Comparison of ENCODE assay signal across 21 cellular contexts in the genomic region with DNA sequence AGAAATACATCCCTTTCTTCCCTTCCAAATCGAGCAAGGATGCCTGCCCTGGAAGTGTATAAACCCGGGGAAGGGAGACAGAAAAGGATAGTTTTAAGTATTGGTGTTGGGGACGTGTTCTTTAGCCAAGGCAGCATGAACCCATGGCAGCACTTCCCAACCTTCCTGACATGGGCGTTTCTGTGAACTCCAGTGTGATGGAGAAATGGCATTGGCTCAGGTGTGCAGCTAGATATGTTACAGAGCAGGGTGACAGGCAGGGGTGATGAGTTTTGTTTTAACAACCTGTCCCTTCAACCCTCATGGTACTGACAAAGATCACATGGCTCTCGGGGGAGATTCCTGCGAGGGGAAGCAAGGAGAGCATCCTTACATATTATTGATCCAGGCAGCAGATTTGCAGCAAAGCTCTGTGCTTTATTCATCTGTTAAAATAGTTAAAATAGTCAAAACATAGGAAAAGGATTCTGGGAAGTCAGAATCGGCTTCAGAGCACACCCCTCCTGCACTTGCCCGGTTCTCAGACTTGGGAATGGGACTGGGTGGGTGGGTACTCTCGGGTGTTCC. TPM values are rescaled to one million over a fixed set of nuclear protein-coding genes. Genes with fewer than 3 reads are reported as not detected.
DNase-seq lines count a peak whose midpoint lies in the region; ATAC-seq, FAIRE-seq and TF ChIP-seq lines count a peak whose summit lies in the region.
"Had no signal": no experiment of that assay in that cellular context is flagged by ENCODE, and none has a peak within 500 bp of the region (broad histone marks: within the 10 kb centered on the region; RNA-seq: fewer than 3 reads in every experiment).

No MANE protein-coding gene starts in this region.

- intact Hi-C loops in activated naive CD4-positive, alpha-beta T cell treated with anti-CD3 and anti-CD28 coated beads for 36 hours (cut with micrococcal nuclease) = no loop called here

- CTCF ChIA-PET in activated naive CD4-positive, alpha-beta T cell treated with anti-CD3 and anti-CD28 coated beads for 36 hours (lab: Charles Lee) = no interaction called here

- TF ChIP-seq POLR2A in GM12891 (IDR thresholded peaks at IDR 0.05; ENCODE audit: low read depth, low read length) = peak; percentile 62

- peak overlapping the region; percentile 9 for H3K4me3 Mint-ChIP-seq in activated naive CD4-positive, alpha-beta T cell treated with anti-CD3 and anti-CD28 coated beads, Interleukin-2, amount 50 U/mL, for 24 hours
- no peak overlapping the region for H3K4me3 Mint-ChIP-seq in activated naive CD4-positive, alpha-beta T cell treated with anti-CD3 and anti-CD28 coated beads for 36 hours
- H3K4me3 Mint-ChIP-seq in stimulated activated naive B cell treated with anti-CD40 and anti-IgM and Interleukin-4, amounts not matched to agents 10 μg/mL and 1 μg/mL and 100 μg/mL, for 72 hours = no peak overlapping the region
- H3K4me3 Mint-ChIP-seq in activated T-helper 17 cell treated with anti-CD3 and anti-CD28 coated beads, Interleukin-2, amount 50 U/mL, for 72 hours = no peak overlapping the region
- H3K4me3 Mint-ChIP-seq: CD14-positive monocyte had no signal

- no peak for FAIRE-seq in GM12891 (lab: Jason Lieb, UNC)
- FAIRE-seq: H54, pancreas had no signal

- H3K27me3 Mint-ChIP-seq in activated naive CD4-positive, alpha-beta T cell treated with anti-CD3 and anti-CD28 coated beads, Interleukin-2, amount 50 U/mL, for 24 hours = no peaks in the 10 kb centered on the region
- H3K27me3 Mint-ChIP-seq in activated naive CD4-positive, alpha-beta T cell treated with anti-CD3 and anti-CD28 coated beads for 36 hours (ENCODE audit: low read depth) = no peaks in the 10 kb centered on the region
- H3K27me3 Mint-ChIP-seq in stimulated activated naive B cell treated with anti-CD40 and anti-IgM and Interleukin-4, amounts not matched to agents 10 μg/mL and 1 μg/mL and 100 μg/mL, for 72 hours = no peaks in the 10 kb centered on the region
- H3K27me3 Mint-ChIP-seq in activated T-helper 17 cell treated with anti-CD3 and anti-CD28 coated beads, Interleukin-2, amount 50 U/mL, for 72 hours = no peaks in the 10 kb centered on the region

- DNase-seq in activated naive CD4-positive, alpha-beta T cell treated with anti-CD3 and anti-CD28 coated beads for 36 hours = no peak
- DNase-seq in GM12891 (ENCODE audit: insufficient read length, low spot score) (no peak), DMS153 (lab: John Stamatoyannopoulos, UW) (no peak)
- DNase-seq in activated CD8-positive, alpha-beta memory T cell treated with anti-CD3 and anti-CD28 coated beads, Interleukin-2, amount 50 U/mL, for 48 hours = peak; percentile 20
- DNase-seq in stimulated activated naive B cell treated with anti-CD40 and anti-IgM and Interleukin-4, amounts not matched to agents 10 μg/mL and 1 μg/mL and 100 μg/mL, for 72 hours = no peak
- DNase-seq: activated CD4-positive, CD25-positive, alpha-beta regulatory T cell; body of pancreas; cerebellar nuclear complex; dorsolateral prefrontal cortex; mucosa of descending colon; NCI-H524 treated with DMSO at 0.1 percent for 48 hours; pancreas; SHP77; substantia nigra; upper lobe of right lung had no signal

- H3K36me3 Mint-ChIP-seq in activated naive CD4-positive, alpha-beta T cell treated with anti-CD3 and anti-CD28 coated beads, Interleukin-2, amount 50 U/mL, for 24 hours = peaks cover 29% of the 10 kb centered on the region
- H3K36me3 Mint-ChIP-seq in activated naive CD4-positive, alpha-beta T cell treated with anti-CD3 and anti-CD28 coated beads for 36 hours (ENCODE audit: low read depth) = peaks cover 64% of the 10 kb centered on the region
- peaks cover 26% of the 10 kb centered on the region in 2 donors for H3K36me3 Mint-ChIP-seq in stimulated activated naive B cell treated with anti-CD40 and anti-IgM and Interleukin-4, amounts not matched to agents 10 μg/mL and 1 μg/mL and 100 μg/mL, for 72 hours
- peaks cover 59% of the 10 kb centered on the region for H3K36me3 Mint-ChIP-seq in activated T-helper 17 cell treated with anti-CD3 and anti-CD28 coated beads, Interleukin-2, amount 50 U/mL, for 72 hours (ENCODE audit: low read depth)

- no peaks in the 10 kb centered on the region for H3K9me3 Mint-ChIP-seq in activated naive CD4-positive, alpha-beta T cell treated with anti-CD3 and anti-CD28 coated beads, Interleukin-2, amount 50 U/mL, for 24 hours
- peaks cover 7% of the 10 kb centered on the region for H3K9me3 Mint-ChIP-seq in activated naive CD4-positive, alpha-beta T cell treated with anti-CD3 and anti-CD28 coated beads for 36 hours
- H3K9me3 Mint-ChIP-seq in stimulated activated naive B cell treated with anti-CD40 and anti-IgM and Interleukin-4, amounts not matched to agents 10 μg/mL and 1 μg/mL and 100 μg/mL, for 72 hours = peaks cover 8 to 9% of the 10 kb centered on the region in 2 donors
- peaks cover 2% of the 10 kb centered on the region for H3K9me3 Mint-ChIP-seq in activated T-helper 17 cell treated with anti-CD3 and anti-CD28 coated beads, Interleukin-2, amount 50 U/mL, for 72 hours

- ATAC-seq in stimulated activated naive B cell treated with anti-CD40 and anti-IgM and Interleukin-4, amounts not matched to agents 10 μg/mL and 1 μg/mL and 100 μg/mL, for 72 hours (replicated peaks) = no peak
- no peak for ATAC-seq in activated T-helper 17 cell treated with anti-CD3 and anti-CD28 coated beads, Interleukin-2, amount 50 U/mL, for 72 hours (replicated peaks)
- ATAC-seq in GM21825 (IDR thresholded peaks at IDR 0.05; ENCODE audit: unreplicated experiment) = no peak
- ATAC-seq: body of pancreas, gastroesophageal sphincter, mucosa of descending colon, pancreas, upper lobe of right lung had no signal

- peak overlapping the region; percentile 57 for H3K27ac Mint-ChIP-seq in activated naive CD4-positive, alpha-beta T cell treated with anti-CD3 and anti-CD28 coated beads, Interleukin-2, amount 50 U/mL, for 24 hours
- no peak overlapping the region for H3K27ac Mint-ChIP-seq in activated naive CD4-positive, alpha-beta T cell treated with anti-CD3 and anti-CD28 coated beads for 36 hours
- peak overlapping the region; percentile 37 for H3K27ac Mint-ChIP-seq in stimulated activated naive B cell treated with anti-CD40 and anti-IgM and Interleukin-4, amounts not matched to agents 10 μg/mL and 1 μg/mL and 100 μg/mL, for 72 hours
- no peak overlapping the region for H3K27ac Mint-ChIP-seq in activated T-helper 17 cell treated with anti-CD3 and anti-CD28 coated beads, Interleukin-2, amount 50 U/mL, for 72 hours

- H3K4me1 Mint-ChIP-seq in activated naive CD4-positive, alpha-beta T cell treated with anti-CD3 and anti-CD28 coated beads, Interleukin-2, amount 50 U/mL, for 24 hours = peaks cover 67% of the 10 kb centered on the region
- peaks cover 25% of the 10 kb centered on the region for H3K4me1 Mint-ChIP-seq in activated naive CD4-positive, alpha-beta T cell treated with anti-CD3 and anti-CD28 coated beads for 36 hours (ENCODE audit: low read depth)
- peaks cover 41 to 67% of the 10 kb centered on the region in 2 donors for H3K4me1 Mint-ChIP-seq in stimulated activated naive B cell treated with anti-CD40 and anti-IgM and Interleukin-4, amounts not matched to agents 10 μg/mL and 1 μg/mL and 100 μg/mL, for 72 hours
- H3K4me1 Mint-ChIP-seq in activated T-helper 17 cell treated with anti-CD3 and anti-CD28 coated beads, Interleukin-2, amount 50 U/mL, for 72 hours = no peaks in the 10 kb centered on the region

TF ChIP-seq in GM12891, 5 proteins besides CTCF, POLR2A, EP300 and RAD21:
- TF ChIP-seq POLR2AphosphoS5 (IDR thresholded peaks at IDR 0.05; ENCODE audit: low read depth, low read length) = peak; percentile 52
- TF ChIP-seq PAX5 (IDR thresholded peaks at IDR 0.05; ENCODE audit: insufficient read depth, low read length, severe bottlenecking) = no peak
- TF ChIP-seq POU2F2 (IDR thresholded peaks at IDR 0.05; ENCODE audit: low read depth, low read length) = no peak

RNA-seq across cellular contexts. Expression of a gene that starts 4.0 kb away (rescaled TPM):
- 100 to 1,000 TPM; 138 to 145 TPM for total RNA-seq in activated naive CD4-positive, alpha-beta T cell treated with anti-CD3 and anti-CD28 coated beads for 36 hours
- 263 TPM for polyA plus RNA-seq in GM12891 (2012; ENCODE audit: low read depth, missing spikeins)
- total RNA-seq in activated T-helper 17 cell treated with anti-CD3 and anti-CD28 coated beads, Interleukin-2, amount 50 U/mL, for 72 hours = 10 to 100 TPM; 14.2 to 32.5 TPM

Comparison
In these comparisons a context has a peak if more than half of its experiments do, and no peak if none do; other contexts are left out.
1. H3K27ac Mint-ChIP-seq: peak in activated naive CD4-positive, alpha-beta T cell treated with anti-CD3 and anti-CD28 coated beads, Interleukin-2, amount 50 U/mL, for 24 hours (single experiment) and stimulated activated naive B cell treated with anti-CD40 and anti-IgM and Interleukin-4, amounts not matched to agents 10 μg/mL and 1 μg/mL and 100 μg/mL, for 72 hours (single experiment); none in activated naive CD4-positive, alpha-beta T cell treated with anti-CD3 and anti-CD28 coated beads for 36 hours (single experiment) and activated T-helper 17 cell treated with anti-CD3 and anti-CD28 coated beads, Interleukin-2, amount 50 U/mL, for 72 hours (single experiment).
2. RNA of a gene that starts 4.0 kb away (total RNA-seq): 138 to 145 TPM in activated naive CD4-positive, alpha-beta T cell treated with anti-CD3 and anti-CD28 coated beads for 36 hours; 14.2 to 32.5 TPM in activated T-helper 17 cell treated with anti-CD3 and anti-CD28 coated beads, Interleukin-2, amount 50 U/mL, for 72 hours; every median in the first group is over 4 times any median in the second.